ENCODE assay signal across 9 cellular contexts in the genomic region with DNA sequence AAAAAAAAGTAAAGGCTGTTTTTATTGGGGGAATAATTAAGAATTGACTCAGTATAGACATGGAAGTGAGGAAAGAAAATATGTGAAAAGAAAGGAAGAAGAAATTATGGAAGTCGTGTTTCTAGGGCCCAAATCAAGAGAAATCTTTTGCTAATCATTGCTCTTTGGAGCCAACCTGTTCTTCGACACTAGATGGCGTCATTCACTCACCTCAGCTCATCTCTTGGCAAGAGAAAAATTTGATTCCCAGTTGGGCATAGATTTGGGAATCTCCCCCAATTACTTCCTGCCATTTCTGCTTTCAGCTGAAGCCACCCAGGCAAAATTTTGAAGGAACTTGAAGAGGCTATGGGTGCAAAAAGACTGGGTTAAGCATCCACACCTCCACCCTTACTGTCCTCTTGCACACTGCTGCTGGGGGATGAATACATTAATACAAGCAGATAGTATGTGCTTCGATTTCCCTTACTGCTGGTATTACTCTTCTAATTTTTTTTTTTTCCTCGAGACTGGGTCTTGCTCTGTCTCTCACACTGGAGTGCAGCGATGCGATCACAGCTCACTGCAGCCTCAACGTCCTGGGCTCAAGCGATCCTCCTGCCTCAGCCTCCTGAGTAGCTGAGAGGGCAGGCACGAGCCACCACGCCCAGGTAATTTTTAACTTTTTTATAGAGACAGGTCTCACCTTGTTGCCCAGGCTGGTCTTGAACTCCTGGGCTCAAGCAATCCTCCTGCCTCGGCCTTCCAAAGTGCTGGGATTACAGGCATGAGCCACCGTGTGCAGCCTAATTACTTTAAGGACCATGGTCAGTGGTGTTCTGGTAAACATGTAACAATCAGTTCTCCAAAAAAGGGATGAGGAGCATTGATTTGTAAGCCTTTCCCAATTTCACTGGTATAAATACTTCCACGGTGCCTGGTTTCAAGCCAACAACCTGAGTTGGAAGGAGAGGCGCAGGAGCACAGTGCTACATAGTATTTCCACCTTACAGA. TPM values are rescaled to one million over a fixed set of nuclear protein-coding genes. Genes with fewer than 3 reads are reported as not detected.
DNase-seq lines count a peak whose midpoint lies in the region; ATAC-seq and TF ChIP-seq lines count a peak whose summit lies in the region.
"Had no signal": no experiment of that assay in that cellular context is flagged by ENCODE, and none has a peak within 500 bp of the region (broad histone marks: within the 10 kb centered on the region; RNA-seq: fewer than 3 reads in every experiment).

No MANE protein-coding gene starts in this region.

- DNase-seq in 8988T (peak; percentile 53), Daoy (ENCODE audit: low read depth) (peak; percentile 37), LoVo (ENCODE audit: low spot score) (peak; percentile 52), foreskin keratinocyte (peak in 1 of 2 donors; percentile 38), psoas muscle (no peak)
- DNase-seq in T-helper 2 cell treated with Interferon-gamma antibody and Interleukin-4, amounts not matched to agents 5 μg/mL and 100 μg/mL, for 36 hours (ENCODE audit: low spot score): no peak

- peak overlapping the region; percentile 26 for H3K27ac Mint-ChIP-seq in T-helper 2 cell treated with Interferon-gamma antibody and Interleukin-4, amounts not matched to agents 5 μg/mL and 100 μg/mL, for 36 hours
- H3K27ac Mint-ChIP-seq in activated T-helper 17 cell treated with anti-CD3 and anti-CD28 coated beads, Interleukin-2, amount 50 U/mL, for 72 hours: no peak overlapping the region
- H3K27ac Mint-ChIP-seq: stimulated activated naive CD8-positive, alpha-beta T cell treated with anti-CD3 and anti-CD28 coated beads, Interleukin-15, Interleukin-2, amounts not matched to agents 100 ng/mL and 50 ng/mL, for 24 hours had no signal

- ATAC-seq in foreskin keratinocyte: peak; percentile 71
- ATAC-seq in psoas muscle: peak in 2 of 4 donors; percentile 48 to 66
- ATAC-seq in GM21360 (IDR thresholded peaks at IDR 0.05; ENCODE audit: unreplicated experiment): no peak
- no peak for ATAC-seq in activated T-helper 17 cell treated with anti-CD3 and anti-CD28 coated beads, Interleukin-2, amount 50 U/mL, for 72 hours (replicated peaks)

- peaks cover 7 to 31% of the 10 kb centered on the region in 2 donors for H3K36me3 ChIP-seq in psoas muscle (ENCODE audit: insufficient read depth in 1 of 2, low read depth in 1 of 2)

- intact Hi-C loops in psoas muscle (cut with DNase I): loop anchor here (5.0 to 10.0 kb wide), 2 partner anchors 122 to 125 kb away; no protein-coding TSS in a partner anchor

- 71 to 74% (median 74%) methylated on average over 15 of the region's 15 CpGs for WGBS in psoas muscle, 3 donors

- no peak overlapping the region for H3K4me3 ChIP-seq in psoas muscle

- H3K36me3 Mint-ChIP-seq in T-helper 2 cell treated with Interferon-gamma antibody and Interleukin-4, amounts not matched to agents 5 μg/mL and 100 μg/mL, for 36 hours (ENCODE audit: low read depth): peaks cover 26% of the 10 kb centered on the region
- H3K36me3 Mint-ChIP-seq in activated T-helper 17 cell treated with anti-CD3 and anti-CD28 coated beads, Interleukin-2, amount 50 U/mL, for 72 hours (ENCODE audit: low read depth): peaks cover 42% of the 10 kb centered on the region

- no peaks in the 10 kb centered on the region for H3K9me3 Mint-ChIP-seq in T-helper 2 cell treated with Interferon-gamma antibody and Interleukin-4, amounts not matched to agents 5 μg/mL and 100 μg/mL, for 36 hours
- no peaks in the 10 kb centered on the region for H3K9me3 Mint-ChIP-seq in activated T-helper 17 cell treated with anti-CD3 and anti-CD28 coated beads, Interleukin-2, amount 50 U/mL, for 72 hours
- H3K9me3 Mint-ChIP-seq: stimulated activated naive CD8-positive, alpha-beta T cell treated with anti-CD3 and anti-CD28 coated beads, Interleukin-15, Interleukin-2, amounts not matched to agents 100 ng/mL and 50 ng/mL, for 24 hours had no signal

- no peak overlapping the region for H3K4me3 Mint-ChIP-seq in T-helper 2 cell treated with Interferon-gamma antibody and Interleukin-4, amounts not matched to agents 5 μg/mL and 100 μg/mL, for 36 hours
- H3K4me3 Mint-ChIP-seq in activated T-helper 17 cell treated with anti-CD3 and anti-CD28 coated beads, Interleukin-2, amount 50 U/mL, for 72 hours: no peak overlapping the region
- H3K4me3 Mint-ChIP-seq: stimulated activated naive CD8-positive, alpha-beta T cell treated with anti-CD3 and anti-CD28 coated beads, Interleukin-15, Interleukin-2, amounts not matched to agents 100 ng/mL and 50 ng/mL, for 24 hours had no signal

- TF ChIP-seq CTCF in foreskin keratinocyte (conservative IDR thresholded peaks at IDR 0.05) (peak; percentile 87), psoas muscle (IDR thresholded peaks at IDR 0.05) (peak; percentile 72)

- H3K27me3 ChIP-seq in foreskin keratinocyte (no peaks in the 10 kb centered on the region), psoas muscle (ENCODE audit: insufficient read depth in 3 of 3, low read length in 2 of 3) (no peaks in the 10 kb centered on the region)

- no peaks in the 10 kb centered on the region for H3K27me3 Mint-ChIP-seq in T-helper 2 cell treated with Interferon-gamma antibody and Interleukin-4, amounts not matched to agents 5 μg/mL and 100 μg/mL, for 36 hours (ENCODE audit: low read depth)
- H3K27me3 Mint-ChIP-seq in activated T-helper 17 cell treated with anti-CD3 and anti-CD28 coated beads, Interleukin-2, amount 50 U/mL, for 72 hours: no peaks in the 10 kb centered on the region
- H3K27me3 Mint-ChIP-seq: stimulated activated naive CD8-positive, alpha-beta T cell treated with anti-CD3 and anti-CD28 coated beads, Interleukin-15, Interleukin-2, amounts not matched to agents 100 ng/mL and 50 ng/mL, for 24 hours had no signal

- H3K4me1 ChIP-seq in foreskin keratinocyte: no peaks in the 10 kb centered on the region
- no peaks in the 10 kb centered on the region for H3K4me1 ChIP-seq in psoas muscle

- no peaks in the 10 kb centered on the region for H3K4me1 Mint-ChIP-seq in T-helper 2 cell treated with Interferon-gamma antibody and Interleukin-4, amounts not matched to agents 5 μg/mL and 100 μg/mL, for 36 hours (ENCODE audit: low read depth)
- no peaks in the 10 kb centered on the region for H3K4me1 Mint-ChIP-seq in activated T-helper 17 cell treated with anti-CD3 and anti-CD28 coated beads, Interleukin-2, amount 50 U/mL, for 72 hours

- no peaks in the 10 kb centered on the region for H3K9me3 ChIP-seq in psoas muscle

- H3K27ac ChIP-seq in foreskin keratinocyte: no peak overlapping the region
- no peak overlapping the region for H3K27ac ChIP-seq in psoas muscle

RNA-seq across cellular contexts. Expression of gene PSMD7, which starts 13.5 kb away (rescaled TPM):
- total RNA-seq in Daoy (2014; rRNA removed; shearing (Covaris generic)): 103 and 121 TPM in 2 replicates
- total RNA-seq in foreskin keratinocyte: 107 and 122 TPM in 2 replicates
- polyA plus RNA-seq in foreskin keratinocyte: 117 and 134 TPM in 2 replicates
- 100 to 1,000 TPM; 122 to 230 (median 191) TPM for total RNA-seq in psoas muscle
- 100 to 1,000 TPM; 192 to 223 (median 206) TPM for polyA plus RNA-seq in psoas muscle
- total RNA-seq in activated T-helper 17 cell treated with anti-CD3 and anti-CD28 coated beads, Interleukin-2, amount 50 U/mL, for 72 hours: 100 to 1,000 TPM in 1 of 2 donors, 10 to 100 TPM in 1; 72.7 to 120 TPM

Comparison
In these comparisons a context has a peak if more than half of its experiments do, and no peak if none do; other contexts are left out.
1. DNase-seq: peak in 8988T (single experiment), Daoy (single experiment) and LoVo (single experiment); none in T-helper 2 cell treated with Interferon-gamma antibody and Interleukin-4, amounts not matched to agents 5 μg/mL and 100 μg/mL, for 36 hours (single experiment) and psoas muscle (0 of 2).